Comparison of ENCODE assay signal across 1 cellular context in genomic region chr3:185815391-185816282, GRCh38.
TF ChIP-seq lines count a peak whose summit lies in the region.

No MANE protein-coding gene starts in this region.

TF ChIP-seq in SK-N-SH, 30 proteins besides CTCF, POLR2A, EP300 and RAD21 (continued from another document):
- TF ChIP-seq PBX3 (IDR thresholded peaks at IDR 0.05): no peak
- no peak for TF ChIP-seq MEF2A (IDR thresholded peaks at IDR 0.05; ENCODE audit: borderline replicate concordance, low read depth)
- no peak for TF ChIP-seq RCOR1 (IDR thresholded peaks at IDR 0.05; ENCODE audit: low read length)
- TF ChIP-seq ELF1 (IDR thresholded peaks at IDR 0.05): no peak
- no peak for TF ChIP-seq NRF1 (IDR thresholded peaks at IDR 0.05; ENCODE audit: low read depth, low read length)
- TF ChIP-seq GABPA (IDR thresholded peaks at IDR 0.05; ENCODE audit: low read depth): no peak
TF ChIP-seq in SK-N-SH: peak in this region for 0.
